In genomic region chr11:20658135-20658534, GRCh38 we compare ENCODE assay signal across 20 cellular contexts. TPM values are rescaled to one million over a fixed set of nuclear protein-coding genes. Genes with fewer than 3 reads are reported as not detected.
A peak's percentile ranks its signal among the peaks of the same experiment; 100 is the strongest.
DNase-seq lines count a peak whose midpoint lies in the region; ATAC-seq, FAIRE-seq and TF ChIP-seq lines count a peak whose summit lies in the region.
"Had no signal": no experiment of that assay in that cellular context is flagged by ENCODE, and none has a peak within 500 bp of the region (broad histone marks: within the 10 kb centered on the region; RNA-seq: fewer than 3 reads in every experiment).

No MANE protein-coding gene starts in this region.

- TF ChIP-seq CTCF in bronchial epithelial cell (IDR thresholded peaks at IDR 0.05; ENCODE audit: insufficient read depth, low read length, severe bottlenecking), result no peak

- H3K4me3 ChIP-seq in bronchial epithelial cell (ENCODE audit: low read depth, low read length), result no peak overlapping the region
- H3K4me3 ChIP-seq: MG63 had no signal

- H3K27me3 ChIP-seq in bronchial epithelial cell (ENCODE audit: control insufficient read depth, insufficient read depth, low read length), result no peaks in the 10 kb centered on the region
- H3K27me3 ChIP-seq: MG63 had no signal

- ATAC-seq in HG02981 (IDR thresholded peaks at IDR 0.05; ENCODE audit: unreplicated experiment) (no peak), HG03135 (IDR thresholded peaks at IDR 0.05; ENCODE audit: unreplicated experiment) (no peak)

- peak in 2 of 3 experiments; percentile 22 to 33 for DNase-seq in NCI-H1417 (lab: John Stamatoyannopoulos, UW)
- DNase-seq in NCI-H1417 treated with DMSO at 0.1 percent for 48 hours (lab: John Stamatoyannopoulos, UW), result no peak
- peak; percentile 77 to 85 for DNase-seq in NCI-H1930 (lab: John Stamatoyannopoulos, UW)
- DNase-seq in NCI-H510A (lab: John Stamatoyannopoulos, UW), result peak; percentile 48
- peak; percentile 26 for DNase-seq in bronchial epithelial cell (ENCODE audit: low read depth)
- no peak for DNase-seq in NCI-H187 treated with DMSO at 0.1 percent for 48 hours (lab: John Stamatoyannopoulos, UW)
- DNase-seq: Caco-2; DND-41; GDM1; MG63; NCI-H1436; NCI-H446 treated with DMSO at 0.1 percent for 48 hours; NK-92 treated with Interleukin-12 subunit alpha and Interleukin-12 subunit beta, amount 100 ng/mL, for 24 hours; OCI-M1; T-helper 9 cell had no signal

- no peak for FAIRE-seq in bronchial epithelial cell (lab: Jason Lieb, UNC)
- FAIRE-seq: A204.1, GM12892 had no signal

- H3K36me3 ChIP-seq in bronchial epithelial cell (ENCODE audit: control insufficient read depth, insufficient read depth, low read length), result no peaks in the 10 kb centered on the region
- H3K36me3 ChIP-seq: MG63 had no signal

RNA-seq across cellular contexts. Expression of gene NELL1, which starts 11.3 kb away (rescaled TPM):
- total RNA-seq in bronchial epithelial cell, result not detected in 2 replicates
- total RNA-seq: Caco-2, SK-MEL-5 had no signal

RNA-seq across cellular contexts. Expression of gene SLC6A5, which starts 58.7 kb away (rescaled TPM):
- not detected in 2 replicates for total RNA-seq in bronchial epithelial cell
- total RNA-seq: Caco-2, SK-MEL-5 had no signal

Comparison
In these comparisons a context has a peak if more than half of its experiments do, and no peak if none do; other contexts are left out.
1. DNase-seq: peak in NCI-H1417 (2 of 3), NCI-H1930 (2 of 2), NCI-H510A (single experiment) and bronchial epithelial cell (single experiment); none in NCI-H1417 treated with DMSO at 0.1 percent for 48 hours (single experiment) and NCI-H187 treated with DMSO at 0.1 percent for 48 hours (single experiment).